22 cellular contexts compared by ENCODE assay signal in the genomic region with DNA sequence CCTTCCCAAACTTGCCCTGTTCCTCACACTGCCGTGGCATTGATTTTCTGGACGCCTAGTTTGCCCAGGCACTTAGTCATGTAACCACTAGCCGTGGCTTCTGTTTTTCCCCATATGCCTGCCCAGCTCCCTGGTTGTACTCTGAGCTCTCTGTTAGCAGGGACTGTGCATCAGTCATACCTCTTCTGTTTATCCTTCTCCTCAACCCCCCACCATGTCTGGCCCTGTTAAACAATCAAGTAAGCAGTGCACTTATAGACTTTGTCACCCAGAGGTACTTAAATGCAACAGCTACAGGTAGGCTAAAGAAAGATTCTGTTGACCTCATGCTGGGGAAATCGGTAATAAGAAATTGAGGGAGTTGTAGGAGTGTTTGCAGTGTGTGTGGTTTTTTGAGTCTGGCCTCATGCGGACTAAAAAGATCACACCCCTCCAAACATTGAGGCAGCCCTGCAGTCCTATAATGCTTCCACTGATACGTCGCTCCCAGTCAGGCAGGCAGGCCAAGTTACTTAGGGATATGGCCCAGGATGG. TPM values are rescaled to one million over a fixed set of nuclear protein-coding genes. Genes with fewer than 3 reads are reported as not detected.
A peak's percentile ranks its signal among the peaks of the same experiment; 100 is the strongest.
DNase-seq lines count a peak whose midpoint lies in the region; ATAC-seq and TF ChIP-seq lines count a peak whose summit lies in the region.
"Had no signal": no experiment of that assay in that cellular context is flagged by ENCODE, and none has a peak within 500 bp of the region (broad histone marks: within the 10 kb centered on the region; RNA-seq: fewer than 3 reads in every experiment).

No MANE protein-coding gene starts in this region.

- peaks cover 12% of the 10 kb centered on the region for H3K4me1 Mint-ChIP-seq in activated naive CD8-positive, alpha-beta T cell treated with anti-CD3 and anti-CD28 coated beads, Interleukin-2, amount 10 ng/mL, durations not matched to agents 7 days and 5 days
- H3K4me1 Mint-ChIP-seq in activated naive CD8-positive, alpha-beta T cell treated with anti-CD3 and anti-CD28 coated beads, Interleukin-2, amount 50 U/mL, for 24 hours = no peaks in the 10 kb centered on the region

- H3K27me3 ChIP-seq in Panc1 (ENCODE audit: control insufficient read depth, insufficient read depth, low read length) (no peaks in the 10 kb centered on the region), smooth muscle cell (ENCODE audit: low read depth) (no peaks in the 10 kb centered on the region), esophagus muscularis mucosa (no peaks in the 10 kb centered on the region)
- H3K27me3 ChIP-seq: MG63, Peyer's patch had no signal

- H3K4me3 Mint-ChIP-seq in activated naive CD8-positive, alpha-beta T cell treated with anti-CD3 and anti-CD28 coated beads, Interleukin-2, amount 10 ng/mL, durations not matched to agents 7 days and 5 days = no peak overlapping the region
- no peak overlapping the region for H3K4me3 Mint-ChIP-seq in activated naive CD8-positive, alpha-beta T cell treated with anti-CD3 and anti-CD28 coated beads, Interleukin-2, amount 50 U/mL, for 24 hours

- intact Hi-C loops in Panc1 (cut with micrococcal nuclease; ENCODE audit: unreplicated experiment) (no loop called here), esophagus muscularis mucosa (cut with DNase I) (no loop called here)

- H3K9me3 Mint-ChIP-seq in activated naive CD8-positive, alpha-beta T cell treated with anti-CD3 and anti-CD28 coated beads, Interleukin-2, amount 10 ng/mL, durations not matched to agents 7 days and 5 days = no peaks in the 10 kb centered on the region
- no peaks in the 10 kb centered on the region for H3K9me3 Mint-ChIP-seq in activated naive CD8-positive, alpha-beta T cell treated with anti-CD3 and anti-CD28 coated beads, Interleukin-2, amount 50 U/mL, for 24 hours

- no peaks in the 10 kb centered on the region for H3K79me2 ChIP-seq in smooth muscle cell (ENCODE audit: low read depth)

- POLR2A ChIA-PET in activated naive CD8-positive, alpha-beta T cell treated with anti-CD3 and anti-CD28 coated beads, Interleukin-2, amount 10 ng/mL, durations not matched to agents 7 days and 5 days (lab: Charles Lee) = no interaction called here
- POLR2A ChIA-PET in Panc1 (lab: Charles Lee) = no interaction called here

- TF ChIP-seq POLR2A in esophagus muscularis mucosa (IDR thresholded peaks at IDR 0.05; ENCODE audit: low read depth) = no peak

- CTCF ChIA-PET in Panc1 (lab: Charles Lee) = interaction anchor here (0.6 kb wide), 1 partner anchor 52 kb away, joined by 17 read pairs; no protein-coding TSS in a partner anchor

- peaks cover 16% of the 10 kb centered on the region for H3K36me3 Mint-ChIP-seq in activated naive CD8-positive, alpha-beta T cell treated with anti-CD3 and anti-CD28 coated beads, Interleukin-2, amount 10 ng/mL, durations not matched to agents 7 days and 5 days
- peaks cover 29% of the 10 kb centered on the region for H3K36me3 Mint-ChIP-seq in activated naive CD8-positive, alpha-beta T cell treated with anti-CD3 and anti-CD28 coated beads, Interleukin-2, amount 50 U/mL, for 24 hours (ENCODE audit: low read depth)

- WGBS in smooth muscle cell (ENCODE audit: low lambda C conversion rate) = 97% methylated on average over 7 of the region's 7 CpGs
- 92% methylated on average over 7 of the region's 7 CpGs for WGBS in esophagus muscularis mucosa

- no peak for DNase-seq in activated naive CD8-positive, alpha-beta T cell treated with anti-CD3 and anti-CD28 coated beads, Interleukin-2, amount 10 ng/mL, durations not matched to agents 7 days and 5 days
- no peak for DNase-seq in activated naive CD8-positive, alpha-beta T cell treated with anti-CD3 and anti-CD28 coated beads, Interleukin-2, amount 50 U/mL, for 24 hours
- DNase-seq in Panc1 (ENCODE audit: low read depth, low spot score) (no peak), kidney tubule cell (ENCODE audit: low spot score) (peak; percentile 5), smooth muscle cell (lab: John Stamatoyannopoulos, UW; ENCODE audit: unreplicated experiment) (no peak), esophagus muscularis mucosa (ENCODE audit: extremely low spot score) (no peak), Ammon's horn (ENCODE audit: low spot score) (no peak)
- DNase-seq: 8988T, ACHN, DMS153, DND-41, MG63, NCI-H1105 treated with DMSO at 0.1 percent for 48 hours, NCI-H146, NCI-H1930, NCI-H2107, NCI-H526 treated with DMSO at 0.1 percent for 48 hours, Peyer's patch, SHP77 treated with DMSO at 0.1 percent for 48 hours had no signal

- TF ChIP-seq EP300 in esophagus muscularis mucosa (IDR thresholded peaks at IDR 0.05) = no peak

- H3K27ac ChIP-seq in Panc1 (ENCODE audit: low read length) = no peak overlapping the region
- no peak overlapping the region for H3K27ac ChIP-seq in smooth muscle cell (ENCODE audit: low read depth)
- no peak overlapping the region for H3K27ac ChIP-seq in esophagus muscularis mucosa (replicated peaks in 1 of 4)
- H3K27ac ChIP-seq: Peyer's patch, SK-N-MC had no signal

- no peak overlapping the region for H3K4me2 ChIP-seq in smooth muscle cell

- H3K9ac ChIP-seq in smooth muscle cell (ENCODE audit: low read depth) = no peak overlapping the region

- H3K27ac Mint-ChIP-seq in activated naive CD8-positive, alpha-beta T cell treated with anti-CD3 and anti-CD28 coated beads, Interleukin-2, amount 10 ng/mL, durations not matched to agents 7 days and 5 days = peak overlapping the region; percentile 1
- H3K27ac Mint-ChIP-seq in activated naive CD8-positive, alpha-beta T cell treated with anti-CD3 and anti-CD28 coated beads, Interleukin-2, amount 50 U/mL, for 24 hours = no peak overlapping the region

- H3K4me3 ChIP-seq in Panc1 (ENCODE audit: low read depth in 2 of 2, low read length in 2 of 2) (no peak overlapping the region), smooth muscle cell (no peak overlapping the region), esophagus muscularis mucosa (no peak overlapping the region)
- H3K4me3 ChIP-seq: K562, MG63, Peyer's patch, SK-N-MC had no signal

- H4K20me1 ChIP-seq in smooth muscle cell (ENCODE audit: low read depth) = no peaks in the 10 kb centered on the region

- BruUV-seq in Panc1 (replicated peaks; lab: Mats Ljungman, UMichigan) = no TSS peak

- no peaks in the 10 kb centered on the region for H3K27me3 Mint-ChIP-seq in activated naive CD8-positive, alpha-beta T cell treated with anti-CD3 and anti-CD28 coated beads, Interleukin-2, amount 10 ng/mL, durations not matched to agents 7 days and 5 days
- H3K27me3 Mint-ChIP-seq in activated naive CD8-positive, alpha-beta T cell treated with anti-CD3 and anti-CD28 coated beads, Interleukin-2, amount 50 U/mL, for 24 hours = no peaks in the 10 kb centered on the region

- H3K9me3 ChIP-seq in Panc1 (ENCODE audit: control insufficient read depth, insufficient read depth, low read depth, low read length) = 0 out of 2 replicates have a peak, but pooled peaks cover 3% of the 10 kb centered on the region
- no peaks in the 10 kb centered on the region for H3K9me3 ChIP-seq in smooth muscle cell (replicated peaks; ENCODE audit: low read depth)
- no peaks in the 10 kb centered on the region for H3K9me3 ChIP-seq in esophagus muscularis mucosa
- H3K9me3 ChIP-seq: MG63, Peyer's patch had no signal

- no peak for ATAC-seq in activated naive CD8-positive, alpha-beta T cell treated with anti-CD3 and anti-CD28 coated beads, Interleukin-2, amount 10 ng/mL, durations not matched to agents 7 days and 5 days (ENCODE audit: low read depth)
- ATAC-seq in activated naive CD8-positive, alpha-beta T cell treated with anti-CD3 and anti-CD28 coated beads, Interleukin-2, amount 50 U/mL, for 24 hours = no peak
- ATAC-seq in Panc1 = peak; percentile 71
- ATAC-seq: HCT116, K562 had no signal

- no peaks in the 10 kb centered on the region for H3K4me1 ChIP-seq in Panc1 (ENCODE audit: control insufficient read depth, insufficient read depth, low read length)
- H3K4me1 ChIP-seq in smooth muscle cell (ENCODE audit: low read depth) = no peaks in the 10 kb centered on the region
- H3K4me1 ChIP-seq in esophagus muscularis mucosa = no peaks in the 10 kb centered on the region
- H3K4me1 ChIP-seq: Peyer's patch had no signal

- H2AFZ ChIP-seq in smooth muscle cell (ENCODE audit: low read depth) = no peak overlapping the region

- in situ Hi-C loops in Panc1 (cut with HindIII; ENCODE audit: low pct_unique_long_range_greater_than_20kb, low sequenced_read_pairs) = no loop called here

- H3F3A ChIP-seq in smooth muscle cell (ENCODE audit: low read depth) = no peaks in the 10 kb centered on the region

- H3K36me3 ChIP-seq in Panc1 (ENCODE audit: control insufficient read depth, insufficient read depth, low read length) = peaks cover 8% of the 10 kb centered on the region; the same call in 1 of the 2 replicates
- peaks cover 19% of the 10 kb centered on the region for H3K36me3 ChIP-seq in smooth muscle cell (ENCODE audit: low read depth)
- H3K36me3 ChIP-seq in esophagus muscularis mucosa = peaks cover 67 to 100% (median 93%) of the 10 kb centered on the region in 4 donors

- no peak for TF ChIP-seq CTCF in Panc1 (IDR thresholded peaks at IDR 0.05)
- TF ChIP-seq CTCF in smooth muscle cell (IDR thresholded peaks at IDR 0.05; ENCODE audit: borderline replicate concordance, insufficient read depth, poor library complexity, severe bottlenecking) = no peak
- no peak for TF ChIP-seq CTCF in esophagus muscularis mucosa (IDR thresholded peaks at IDR 0.05)

RNA-seq across cellular contexts. Expression of gene UBE3B, which starts 17.0 kb away (rescaled TPM):
- 10 to 100 TPM; 40.0 to 41.7 TPM for total RNA-seq in activated naive CD8-positive, alpha-beta T cell treated with anti-CD3 and anti-CD28 coated beads, Interleukin-2, amount 10 ng/mL, durations not matched to agents 7 days and 5 days
- total RNA-seq in Panc1 (2021; ENCODE audit: unreplicated experiment) (38.9 TPM), smooth muscle cell (45.5 and 62.9 TPM in 2 replicates), esophagus muscularis mucosa (10 to 100 TPM; 42.4 to 59.2 (median 49.1) TPM)
- 29.0 TPM for polyA plus RNA-seq in Panc1 (2012; ENCODE audit: insufficient read length)
- polyA plus RNA-seq in smooth muscle cell = 21.8 and 24.2 TPM in 2 replicates

RNA-seq across cellular contexts. Expression of gene KCTD10, which starts 17.3 kb away (rescaled TPM):
- total RNA-seq in activated naive CD8-positive, alpha-beta T cell treated with anti-CD3 and anti-CD28 coated beads, Interleukin-2, amount 10 ng/mL, durations not matched to agents 7 days and 5 days = 10 to 100 TPM; 34.8 to 39.8 TPM
- total RNA-seq in Panc1 (2021; ENCODE audit: unreplicated experiment) (55.2 TPM), smooth muscle cell (89.7 and 111 TPM in 2 replicates), esophagus muscularis mucosa (100 to 1,000 TPM in 2 of 4 donors, 10 to 100 TPM in 2; 90.7 to 115 (median 104) TPM)
- polyA plus RNA-seq in Panc1 (2012; ENCODE audit: insufficient read length) = 44.6 TPM
- polyA plus RNA-seq in smooth muscle cell = 63.7 and 79.6 TPM in 2 replicates
